Comparison of ENCODE assay signal across 8 cellular contexts in the genomic region with DNA sequence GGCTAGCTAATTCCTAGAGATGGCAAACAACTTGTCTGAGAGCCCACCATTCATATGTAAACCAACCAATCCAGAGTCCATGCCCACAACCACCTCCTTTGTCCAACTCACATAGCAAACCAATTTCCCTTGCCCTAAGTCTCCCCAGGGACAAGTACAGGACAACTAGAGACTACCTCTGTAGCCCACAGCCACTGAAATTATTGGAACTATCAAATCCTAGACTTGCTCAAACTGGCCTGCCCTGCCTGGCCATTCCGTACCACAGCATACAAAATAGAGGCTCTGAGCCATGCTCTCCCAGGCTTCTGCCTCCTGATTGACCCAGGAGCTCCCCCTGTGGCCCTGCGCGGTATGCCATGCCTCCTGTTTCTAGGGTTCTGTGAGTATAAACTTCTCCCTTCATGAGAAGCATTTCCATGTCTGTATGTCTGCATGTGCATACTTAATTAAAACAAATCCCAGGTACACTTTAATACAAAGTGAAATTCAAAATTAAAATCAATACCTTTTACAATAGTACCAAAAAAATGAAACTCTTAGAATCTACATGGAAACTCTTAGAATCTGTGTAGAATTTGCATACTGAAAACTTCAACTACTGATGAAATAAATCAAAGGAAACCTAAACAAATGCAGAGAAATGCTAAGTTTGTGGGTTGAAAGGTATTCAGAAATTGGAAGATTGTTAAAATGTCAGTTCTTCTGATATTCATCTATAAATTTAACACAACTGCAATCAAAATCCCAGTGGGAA. TPM values are rescaled to one million over a fixed set of nuclear protein-coding genes. Genes with fewer than 3 reads are reported as not detected.
A peak's percentile ranks its signal among the peaks of the same experiment; 100 is the strongest.
DNase-seq lines count a peak whose midpoint lies in the region; ATAC-seq and TF ChIP-seq lines count a peak whose summit lies in the region.

No MANE protein-coding gene starts in this region.

- no peak overlapping the region for H3K4me3 ChIP-seq in fibroblast of lung (replicated peaks in 1 of 4; ENCODE audit: control extremely low read depth in 1 of 4, insufficient read depth in 1 of 4, low read depth in 3 of 4, low read length in 4 of 4)
- no peak overlapping the region for H3K4me3 ChIP-seq in neural progenitor cell
- no peak overlapping the region for H3K4me3 ChIP-seq in upper lobe of right lung

- H3K9ac ChIP-seq in fibroblast of lung (ENCODE audit: insufficient read depth, low read length) (no peak overlapping the region), neural progenitor cell (no peak overlapping the region)

- intact Hi-C loops in upper lobe of right lung (cut with DNase I): no loop called here

- no peaks in the 10 kb centered on the region for H3K79me2 ChIP-seq in fibroblast of lung (ENCODE audit: control insufficient read depth, insufficient read depth, low read length)
- H3K79me2 ChIP-seq in neural progenitor cell (ENCODE audit: low read depth): no peaks in the 10 kb centered on the region

- H3K4me2 ChIP-seq in fibroblast of lung (ENCODE audit: extremely low read depth, insufficient read depth, low read length): no peak overlapping the region
- H3K4me2 ChIP-seq in neural progenitor cell: no peak overlapping the region

- no peaks in the 10 kb centered on the region for H3K9me3 ChIP-seq in fibroblast of lung (ENCODE audit: control insufficient read depth, insufficient read depth, low read depth, low read length)
- no peaks in the 10 kb centered on the region for H3K9me3 ChIP-seq in neural progenitor cell (ENCODE audit: low read depth)
- H3K9me3 ChIP-seq in upper lobe of right lung: no peaks in the 10 kb centered on the region

- H3K4me3 Mint-ChIP-seq in activated CD8-positive, alpha-beta T cell treated with anti-CD3 and anti-CD28 coated beads, Interleukin-2, amount 10 ng/mL, durations not matched to agents 7 days and 5 days: no peak overlapping the region
- peak overlapping the region; percentile 58 for H3K4me3 Mint-ChIP-seq in neural progenitor cell

- POLR2A ChIA-PET in activated CD8-positive, alpha-beta T cell treated with anti-CD3 and anti-CD28 coated beads, Interleukin-2, amount 10 ng/mL, durations not matched to agents 7 days and 5 days (lab: Charles Lee): no interaction called here

- peak; percentile 13 to 23 for DNase-seq in AML-193 (lab: John Stamatoyannopoulos, UW)
- DNase-seq in NCI-H1930 (lab: John Stamatoyannopoulos, UW): peak; percentile 3 to 20
- peak; percentile 65 for DNase-seq in activated CD8-positive, alpha-beta T cell treated with anti-CD3 and anti-CD28 coated beads, Interleukin-2, amount 10 ng/mL, durations not matched to agents 7 days and 5 days
- DNase-seq in fibroblast of lung (ENCODE audit: low read depth in 2 of 2): peak; percentile 37 to 66
- DNase-seq in neural progenitor cell (ENCODE audit: low spot score): peak; percentile 85
- DNase-seq in upper lobe of right lung: peak; percentile 83

- CTCF ChIA-PET in activated CD8-positive, alpha-beta T cell treated with anti-CD3 and anti-CD28 coated beads, Interleukin-2, amount 10 ng/mL, durations not matched to agents 7 days and 5 days (lab: Charles Lee): interaction anchor here (0.5 to 1.3 kb wide), 5 partner anchors 15 to 36 kb away, joined by 3 to 4 read pairs (median 3); no protein-coding TSS in a partner anchor

- no peaks in the 10 kb centered on the region for H3K36me3 ChIP-seq in fibroblast of lung (ENCODE audit: control insufficient read depth, insufficient read depth, low read length)
- no peaks in the 10 kb centered on the region for H3K36me3 ChIP-seq in neural progenitor cell
- H3K36me3 ChIP-seq in upper lobe of right lung: no peaks in the 10 kb centered on the region

- no peaks in the 10 kb centered on the region for H3K9me3 Mint-ChIP-seq in activated CD8-positive, alpha-beta T cell treated with anti-CD3 and anti-CD28 coated beads, Interleukin-2, amount 10 ng/mL, durations not matched to agents 7 days and 5 days (ENCODE audit: insufficient read depth)
- peaks cover 3% of the 10 kb centered on the region for H3K9me3 Mint-ChIP-seq in neural progenitor cell

- H3K27ac Mint-ChIP-seq in activated CD8-positive, alpha-beta T cell treated with anti-CD3 and anti-CD28 coated beads, Interleukin-2, amount 10 ng/mL, durations not matched to agents 7 days and 5 days: no peak overlapping the region
- no peak overlapping the region for H3K27ac Mint-ChIP-seq in neural progenitor cell

- TF ChIP-seq CTCF in fibroblast of lung (conservative IDR thresholded peaks at IDR 0.05 in 1 of 2, IDR thresholded peaks at IDR 0.05 in 1 of 2; ENCODE audit: low read depth in 1 of 2, low read length in 2 of 2) (peak; percentile 99), neural progenitor cell (IDR thresholded peaks at IDR 0.05) (peak; percentile 97), upper lobe of right lung (IDR thresholded peaks at IDR 0.05) (peak; percentile 81)

- H2AFZ ChIP-seq in fibroblast of lung (ENCODE audit: low read length): no peak overlapping the region
- H2AFZ ChIP-seq in neural progenitor cell (replicated peaks): peak overlapping the region; percentile 77

- peak; percentile 61 for ATAC-seq in GM18519 (IDR thresholded peaks at IDR 0.05; ENCODE audit: low FRiP score, unreplicated experiment)
- peak; percentile 69 for ATAC-seq in HG02970 (IDR thresholded peaks at IDR 0.05; ENCODE audit: low FRiP score, unreplicated experiment)
- ATAC-seq in activated CD8-positive, alpha-beta T cell treated with anti-CD3 and anti-CD28 coated beads, Interleukin-2, amount 10 ng/mL, durations not matched to agents 7 days and 5 days: peak; percentile 82
- ATAC-seq in upper lobe of right lung: peak; percentile 95

- H4K20me1 ChIP-seq in fibroblast of lung (ENCODE audit: control insufficient read depth, extremely low read depth, insufficient read depth, low read length) (no peaks in the 10 kb centered on the region), neural progenitor cell (ENCODE audit: low read depth) (no peaks in the 10 kb centered on the region)

- H3K4me1 ChIP-seq in fibroblast of lung (ENCODE audit: control insufficient read depth, extremely low read depth, insufficient read depth, low read length) (peaks cover 3% of the 10 kb centered on the region), neural progenitor cell (peaks cover 6% of the 10 kb centered on the region), upper lobe of right lung (peaks cover 9% of the 10 kb centered on the region)

- H3F3A ChIP-seq in neural progenitor cell (ENCODE audit: low read depth): peaks cover 22% of the 10 kb centered on the region

- peaks cover 43% of the 10 kb centered on the region for H3K27me3 Mint-ChIP-seq in activated CD8-positive, alpha-beta T cell treated with anti-CD3 and anti-CD28 coated beads, Interleukin-2, amount 10 ng/mL, durations not matched to agents 7 days and 5 days (ENCODE audit: low read depth)
- peaks cover 5% of the 10 kb centered on the region for H3K27me3 Mint-ChIP-seq in neural progenitor cell (ENCODE audit: insufficient read depth, low read depth)

- H3K4me1 Mint-ChIP-seq in activated CD8-positive, alpha-beta T cell treated with anti-CD3 and anti-CD28 coated beads, Interleukin-2, amount 10 ng/mL, durations not matched to agents 7 days and 5 days (ENCODE audit: low read depth): no peaks in the 10 kb centered on the region
- H3K4me1 Mint-ChIP-seq in neural progenitor cell: peaks cover 17% of the 10 kb centered on the region

- H3K36me3 Mint-ChIP-seq in activated CD8-positive, alpha-beta T cell treated with anti-CD3 and anti-CD28 coated beads, Interleukin-2, amount 10 ng/mL, durations not matched to agents 7 days and 5 days (ENCODE audit: low read depth): no peaks in the 10 kb centered on the region
- no peaks in the 10 kb centered on the region for H3K36me3 Mint-ChIP-seq in neural progenitor cell

- H3K27ac ChIP-seq in fibroblast of lung (ENCODE audit: insufficient read depth, low read length) (no peak overlapping the region), neural progenitor cell (no peak overlapping the region), upper lobe of right lung (no peak overlapping the region)

- H3K27me3 ChIP-seq in fibroblast of lung (ENCODE audit: control insufficient read depth, insufficient read depth, low read length): peaks cover 26% of the 10 kb centered on the region
- H3K27me3 ChIP-seq in neural progenitor cell: peaks cover 28% of the 10 kb centered on the region
- H3K27me3 ChIP-seq in upper lobe of right lung: peaks cover 48% of the 10 kb centered on the region

RNA-seq across cellular contexts. Expression of a gene that starts 4.0 kb away (rescaled TPM):
- not detected for total RNA-seq in activated CD8-positive, alpha-beta T cell treated with anti-CD3 and anti-CD28 coated beads, Interleukin-2, amount 10 ng/mL, durations not matched to agents 7 days and 5 days
- total RNA-seq in fibroblast of lung: 0.77 and 6.1 TPM in 2 replicates
- polyA plus RNA-seq in fibroblast of lung: 1.1 and 3.0 TPM in 2 replicates
- polyA plus RNA-seq in fibroblast of lung (2012): 1.4 and 2.4 TPM in 2 replicates
- polyA minus RNA-seq in fibroblast of lung (ENCODE audit: low replicate concordance): 0.43 and 10.9 TPM in 2 replicates
- total RNA-seq in neural progenitor cell (ENCODE audit: low replicate concordance): 0.11 and 0.28 TPM in 2 replicates
- total RNA-seq in upper lobe of right lung: 1.6 TPM

Comparison
In these comparisons a context has a peak if more than half of its experiments do, and no peak if none do; other contexts are left out.
1. DNase-seq: peak in every context shown above with its lines; median percentile 85 in neural progenitor cell; 83 in upper lobe of right lung; 65 in activated CD8-positive, alpha-beta T cell treated with anti-CD3 and anti-CD28 coated beads, Interleukin-2, amount 10 ng/mL, durations not matched to agents 7 days and 5 days; 52 in fibroblast of lung; 18 in AML-193; 12 in NCI-H1930.